ENCODE assay signal across 10 cellular contexts in the genomic region with DNA sequence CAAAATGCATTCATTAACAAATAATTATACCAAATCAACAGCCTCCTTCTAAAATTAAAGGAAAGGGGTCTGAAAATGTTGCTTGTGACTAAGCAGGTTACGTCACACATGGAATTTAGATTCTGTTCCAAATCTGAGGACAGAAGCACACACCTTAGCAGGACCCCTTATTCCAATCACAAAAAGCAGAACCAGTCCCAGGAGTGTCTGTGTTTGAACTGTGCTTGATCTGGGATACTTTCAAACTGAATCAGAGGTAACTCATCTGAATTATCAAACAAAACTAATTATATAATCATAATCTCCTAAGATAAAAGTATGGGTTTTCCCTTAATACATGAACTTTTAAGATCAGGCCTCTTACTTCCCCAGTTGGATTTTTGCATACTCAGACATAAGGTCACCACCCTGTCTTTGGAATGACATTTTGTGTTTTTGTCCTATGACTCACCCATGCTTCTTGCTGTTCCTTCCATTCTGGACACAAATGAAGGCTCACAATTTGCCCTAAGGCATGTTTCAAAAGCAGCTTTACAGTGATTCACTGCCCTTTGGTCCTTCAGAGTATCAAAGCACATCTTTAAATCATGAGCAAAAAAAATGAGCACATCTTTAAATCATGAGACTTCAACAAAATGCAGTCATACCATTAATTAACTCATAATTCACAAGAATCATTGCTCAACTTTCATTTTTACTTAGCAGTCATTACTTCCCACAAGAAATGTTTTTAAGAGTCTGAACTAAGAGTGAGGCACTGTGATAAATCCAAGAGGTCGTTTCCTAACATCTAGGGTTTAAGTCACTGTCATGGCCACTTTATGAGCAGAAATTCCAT. TPM values are rescaled to one million over a fixed set of nuclear protein-coding genes. Genes with fewer than 3 reads are reported as not detected.
DNase-seq lines count a peak whose midpoint lies in the region; ATAC-seq and TF ChIP-seq lines count a peak whose summit lies in the region.
"Had no signal": no experiment of that assay in that cellular context is flagged by ENCODE, and none has a peak within 500 bp of the region (broad histone marks: within the 10 kb centered on the region; RNA-seq: fewer than 3 reads in every experiment).

No MANE protein-coding gene starts in this region.

- H3K9me3 ChIP-seq in SK-N-MC (ENCODE audit: low read depth, low read length): no peaks in the 10 kb centered on the region
- H3K9me3 ChIP-seq in gastrocnemius medialis: no peaks in the 10 kb centered on the region

- H3K27me3 ChIP-seq in gastrocnemius medialis: no peaks in the 10 kb centered on the region
- H3K27me3 ChIP-seq: cardiac muscle cell had no signal

- H3K4me1 ChIP-seq in gastrocnemius medialis: peaks cover 9 to 10% of the 10 kb centered on the region in 2 donors

- intact Hi-C loops in gastrocnemius medialis (cut with DNase I; ENCODE audit: low total_unique reads): no loop called here

- H3K4me3 ChIP-seq in SK-N-MC (0 out of 2 replicates have a peak overlapping the region, but pooled peaks have one; percentile 2), gastrocnemius medialis (no peak overlapping the region)
- H3K4me3 ChIP-seq: cardiac muscle cell had no signal

- in situ Hi-C loops in gastrocnemius medialis (cut with MboI; ENCODE audit: low sequenced_read_pairs in 4 of 4): no loop called here

- no peak for TF ChIP-seq POLR2A in gastrocnemius medialis (IDR thresholded peaks at IDR 0.05)

- H3K36me3 ChIP-seq in SK-N-MC (ENCODE audit: insufficient read depth, low read length): 0 out of 2 replicates have a peak, but pooled peaks cover 10% of the 10 kb centered on the region
- H3K36me3 ChIP-seq in gastrocnemius medialis: no peaks in the 10 kb centered on the region
- H3K36me3 ChIP-seq: cardiac muscle cell had no signal

- H3K27ac ChIP-seq in SK-N-MC (no peak overlapping the region; the same call in 1 of the 2 replicates), gastrocnemius medialis (peak overlapping the region; percentile 33 to 71 (median 53))
- H3K27ac ChIP-seq: cardiac muscle cell had no signal

- peak; percentile 100 for DNase-seq in GM04504 (ENCODE audit: low read depth)
- DNase-seq in SK-N-MC (ENCODE audit: low read depth, low spot score): no peak
- DNase-seq in glomerular visceral epithelial cell (ENCODE audit: extremely low spot score): peak; percentile 84
- no peak for DNase-seq in gastrocnemius medialis
- DNase-seq: NCI-H446 had no signal

- no peak for TF ChIP-seq CTCF in gastrocnemius medialis (IDR thresholded peaks at IDR 0.05 in 4 of 5, conservative IDR thresholded peaks at IDR 0.05 in 1 of 5)

- H3K9ac ChIP-seq in SK-N-MC (ENCODE audit: insufficient read length): no peak overlapping the region

- ATAC-seq in gastrocnemius medialis (peak; percentile 74 to 97), HG02759 (IDR thresholded peaks at IDR 0.05; ENCODE audit: unreplicated experiment) (no peak), GM19351 (IDR thresholded peaks at IDR 0.05; ENCODE audit: unreplicated experiment) (no peak), HG02981 (IDR thresholded peaks at IDR 0.05; ENCODE audit: unreplicated experiment) (no peak)
- ATAC-seq in activated CD4-positive, CD25-positive, alpha-beta regulatory T cell treated with anti-CD3 and anti-CD28 coated beads, Interleukin-2, amount 50 U/mL, for 24 hours: no peak

RNA-seq across cellular contexts. Expression of a gene that starts 35.4 kb away (rescaled TPM):
- 10 to 100 TPM in 2 of 4 donors, 1 to 10 TPM in 2; 5.4 to 58.5 (median 30.3) TPM for total RNA-seq in gastrocnemius medialis

Comparison
In these comparisons a context has a peak if more than half of its experiments do, and no peak if none do; other contexts are left out.
1. DNase-seq: peak in GM04504 (single experiment) and glomerular visceral epithelial cell (single experiment); none in SK-N-MC (single experiment) and gastrocnemius medialis (0 of 2).
2. ATAC-seq: peak in gastrocnemius medialis (2 of 2); none in HG02759 (single experiment), activated CD4-positive, CD25-positive, alpha-beta regulatory T cell treated with anti-CD3 and anti-CD28 coated beads, Interleukin-2, amount 50 U/mL, for 24 hours (0 of 2), GM19351 (single experiment) and HG02981 (single experiment).